In the genomic region with DNA sequence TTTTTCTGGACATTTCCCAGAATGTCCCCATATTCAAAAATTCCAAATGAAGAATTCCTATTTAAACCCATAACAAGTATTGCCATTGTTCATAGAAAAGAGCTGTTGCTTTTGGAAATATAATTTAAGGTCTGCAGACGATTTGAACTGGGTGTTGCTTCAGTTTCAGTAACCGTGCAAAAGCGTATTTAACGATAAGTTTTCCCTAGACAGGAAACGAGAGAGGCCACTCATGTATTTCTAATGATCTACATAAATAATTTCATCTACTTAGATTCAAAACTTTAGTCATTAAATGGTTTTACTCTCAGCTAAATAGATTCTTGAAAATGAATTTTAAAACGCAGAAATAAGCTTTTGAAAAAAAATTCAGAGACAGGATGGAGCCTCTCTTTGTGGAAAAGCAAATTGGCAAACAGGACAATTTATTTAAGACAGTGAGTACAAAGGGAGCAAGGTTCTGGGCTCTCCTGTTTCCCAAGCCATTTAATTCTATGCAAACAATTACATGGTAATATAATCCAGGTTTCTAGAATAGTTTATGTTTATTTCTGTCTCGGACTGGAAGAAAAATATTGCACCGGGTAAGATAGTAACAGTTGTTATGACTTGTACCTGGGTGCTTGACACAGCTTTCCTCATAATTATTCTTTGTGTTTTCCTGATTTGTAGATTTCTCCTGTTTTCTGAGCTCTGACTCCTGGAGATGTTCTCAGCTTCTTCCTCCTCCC, we compare ENCODE assay signal across 13 cellular contexts.
DNase-seq lines count a peak whose midpoint lies in the region; ATAC-seq and TF ChIP-seq lines count a peak whose summit lies in the region.
"Had no signal": no experiment of that assay in that cellular context is flagged by ENCODE, and none has a peak within 500 bp of the region (broad histone marks: within the 10 kb centered on the region; RNA-seq: fewer than 3 reads in every experiment).

No MANE protein-coding gene starts in this region.

- H3K4me1 Mint-ChIP-seq in nephron = peaks cover 38% of the 10 kb centered on the region
- no peaks in the 10 kb centered on the region for H3K4me1 Mint-ChIP-seq in CD8-positive, alpha-beta T cell (ENCODE audit: low read depth)
- no peaks in the 10 kb centered on the region for H3K4me1 Mint-ChIP-seq in activated T-cell treated with anti-CD3 and anti-CD28 coated beads, Interleukin-2, amount 50 U/mL, for 24 hours (ENCODE audit: low read depth)
- H3K4me1 Mint-ChIP-seq: activated CD4-positive, alpha-beta T cell treated with anti-CD3 and anti-CD28 coated beads, Interleukin-2, amount 10 ng/mL, durations not matched to agents 24 days and 14 days; activated T-helper 17 cell treated with anti-CD3 and anti-CD28 coated beads, Interleukin-2, amount 50 U/mL, for 72 hours; CD4-positive, alpha-beta memory T cell; IgD-negative memory B cell had no signal

- H3K36me3 ChIP-seq in body of pancreas (replicated peaks in 1 of 2; ENCODE audit: insufficient read depth in 1 of 2, low read depth in 2 of 2) (no peaks in the 10 kb centered on the region), MG63 (no peaks in the 10 kb centered on the region)
- H3K36me3 ChIP-seq in CD8-positive, alpha-beta T cell (ENCODE audit: insufficient read depth, low read length) = no peaks in the 10 kb centered on the region

- peak overlapping the region in 2 of 4 donors; percentile 45 to 79 for H3K27ac ChIP-seq in body of pancreas
- no peak overlapping the region for H3K27ac ChIP-seq in CD8-positive, alpha-beta T cell (ENCODE audit: low read depth, low read length)

- H3K36me3 Mint-ChIP-seq in nephron (ENCODE audit: low read depth) = peaks cover 4% of the 10 kb centered on the region
- no peaks in the 10 kb centered on the region for H3K36me3 Mint-ChIP-seq in CD8-positive, alpha-beta T cell
- no peaks in the 10 kb centered on the region for H3K36me3 Mint-ChIP-seq in activated T-cell treated with anti-CD3 and anti-CD28 coated beads, Interleukin-2, amount 50 U/mL, for 24 hours (ENCODE audit: low read depth)
- H3K36me3 Mint-ChIP-seq: CD4-positive, alpha-beta memory T cell; IgD-negative memory B cell; natural killer cell treated with Interleukin-12 subunit alpha and Interleukin-12 subunit beta and Interleukin-15 and Interleukin-18, amount 100 ng/mL, for 72 hours had no signal

- no peak for TF ChIP-seq POLR2A in body of pancreas (IDR thresholded peaks at IDR 0.05)

- TF ChIP-seq CTCF in body of pancreas (IDR thresholded peaks at IDR 0.05) (no peak), nephron (IDR thresholded peaks at IDR 0.05; ENCODE audit: unreplicated experiment in 3 of 3) (no peak)
- TF ChIP-seq CTCF in CD8-positive, alpha-beta T cell (IDR thresholded peaks at IDR 0.05) = no peak

- POLR2A ChIA-PET in CD8-positive, alpha-beta T cell (lab: Charles Lee) = no interaction called here

- peak; percentile 91 for DNase-seq in DMS53 treated with DMSO at 0.1 percent for 48 hours (lab: John Stamatoyannopoulos, UW; ENCODE audit: unreplicated experiment)
- DNase-seq in NCI-H2029 treated with DMSO at 0.1 percent for 48 hours (lab: John Stamatoyannopoulos, UW) = peak; percentile 70
- no peak for DNase-seq in body of pancreas
- DNase-seq in CD8-positive, alpha-beta T cell = no peak
- DNase-seq in activated T-cell treated with anti-CD3 and anti-CD28 coated beads, Interleukin-2, amount 50 U/mL, for 24 hours = no peak
- no peak for DNase-seq in MG63
- DNase-seq: activated CD4-positive, alpha-beta T cell treated with anti-CD3 and anti-CD28 coated beads, Interleukin-2, amount 10 ng/mL, durations not matched to agents 24 days and 14 days; CD4-positive, alpha-beta memory T cell had no signal

- CTCF ChIA-PET in CD8-positive, alpha-beta T cell (lab: Charles Lee) = no interaction called here

- H3K9me3 ChIP-seq in body of pancreas (no peaks in the 10 kb centered on the region), MG63 (no peaks in the 10 kb centered on the region; the same call in 1 of the 2 replicates)
- H3K9me3 ChIP-seq in CD8-positive, alpha-beta T cell (ENCODE audit: low read length) = no peaks in the 10 kb centered on the region

- ATAC-seq in body of pancreas (peak; percentile 7), HG02973 (IDR thresholded peaks at IDR 0.05; ENCODE audit: unreplicated experiment) (no peak)
- ATAC-seq in CD8-positive, alpha-beta T cell = no peak
- ATAC-seq: activated T-helper 17 cell treated with anti-CD3 and anti-CD28 coated beads, Interleukin-2, amount 50 U/mL, for 72 hours; natural killer cell treated with Interleukin-12 subunit alpha and Interleukin-12 subunit beta and Interleukin-15 and Interleukin-18, amount 100 ng/mL, for 72 hours had no signal

- intact Hi-C loops in body of pancreas (cut with DNase I) = no loop called here
- intact Hi-C loops in CD8-positive, alpha-beta T cell (cut with DNase I, micrococcal nuclease) = no loop called here

- 20 to 21% methylated on average over 8 of the region's 8 CpGs for WGBS in body of pancreas, 2 donors

- H3K27me3 Mint-ChIP-seq in nephron (ENCODE audit: low read depth) = peaks cover 4% of the 10 kb centered on the region
- peaks cover 4% of the 10 kb centered on the region for H3K27me3 Mint-ChIP-seq in CD8-positive, alpha-beta T cell (ENCODE audit: low read depth)
- peaks cover 2% of the 10 kb centered on the region for H3K27me3 Mint-ChIP-seq in activated T-cell treated with anti-CD3 and anti-CD28 coated beads, Interleukin-2, amount 50 U/mL, for 24 hours
- H3K27me3 Mint-ChIP-seq: activated T-helper 17 cell treated with anti-CD3 and anti-CD28 coated beads, Interleukin-2, amount 50 U/mL, for 72 hours had no signal

- H3K4me3 ChIP-seq in body of pancreas (no peak overlapping the region), MG63 (no peak overlapping the region)
- H3K4me3 ChIP-seq in CD8-positive, alpha-beta T cell (ENCODE audit: low read depth, low read length) = no peak overlapping the region

- peak overlapping the region in 2 of 3 experiments; percentile 5 to 62 for H3K4me3 Mint-ChIP-seq in nephron
- no peak overlapping the region for H3K4me3 Mint-ChIP-seq in CD8-positive, alpha-beta T cell
- H3K4me3 Mint-ChIP-seq in activated T-cell treated with anti-CD3 and anti-CD28 coated beads, Interleukin-2, amount 50 U/mL, for 24 hours = no peak overlapping the region
- H3K4me3 Mint-ChIP-seq: activated CD4-positive, alpha-beta T cell treated with anti-CD3 and anti-CD28 coated beads, Interleukin-2, amount 10 ng/mL, durations not matched to agents 24 days and 14 days; activated T-helper 17 cell treated with anti-CD3 and anti-CD28 coated beads, Interleukin-2, amount 50 U/mL, for 72 hours; CD4-positive, alpha-beta memory T cell; IgD-negative memory B cell; natural killer cell treated with Interleukin-12 subunit alpha and Interleukin-12 subunit beta and Interleukin-15 and Interleukin-18, amount 100 ng/mL, for 72 hours had no signal

- H3K27ac Mint-ChIP-seq in nephron = peak overlapping the region in 2 of 3 experiments; percentile 29 to 76
- no peak overlapping the region for H3K27ac Mint-ChIP-seq in CD8-positive, alpha-beta T cell
- no peak overlapping the region for H3K27ac Mint-ChIP-seq in activated T-cell treated with anti-CD3 and anti-CD28 coated beads, Interleukin-2, amount 50 U/mL, for 24 hours
- H3K27ac Mint-ChIP-seq: activated CD4-positive, alpha-beta T cell treated with anti-CD3 and anti-CD28 coated beads, Interleukin-2, amount 10 ng/mL, durations not matched to agents 24 days and 14 days; activated T-helper 17 cell treated with anti-CD3 and anti-CD28 coated beads, Interleukin-2, amount 50 U/mL, for 72 hours; CD4-positive, alpha-beta memory T cell; IgD-negative memory B cell; natural killer cell treated with Interleukin-12 subunit alpha and Interleukin-12 subunit beta and Interleukin-15 and Interleukin-18, amount 100 ng/mL, for 72 hours had no signal

- peaks cover 16% of the 10 kb centered on the region for H3K9me3 Mint-ChIP-seq in nephron
- peaks cover 7% of the 10 kb centered on the region for H3K9me3 Mint-ChIP-seq in CD8-positive, alpha-beta T cell
- peaks cover 1% of the 10 kb centered on the region for H3K9me3 Mint-ChIP-seq in activated T-cell treated with anti-CD3 and anti-CD28 coated beads, Interleukin-2, amount 50 U/mL, for 24 hours
- H3K9me3 Mint-ChIP-seq: activated CD4-positive, alpha-beta T cell treated with anti-CD3 and anti-CD28 coated beads, Interleukin-2, amount 10 ng/mL, durations not matched to agents 24 days and 14 days; natural killer cell treated with Interleukin-12 subunit alpha and Interleukin-12 subunit beta and Interleukin-15 and Interleukin-18, amount 100 ng/mL, for 72 hours had no signal

- H3K27me3 ChIP-seq in body of pancreas = peaks cover 0 to 9% of the 10 kb centered on the region in 2 donors
- no peaks in the 10 kb centered on the region for H3K27me3 ChIP-seq in CD8-positive, alpha-beta T cell (ENCODE audit: insufficient read depth, low read length)
- H3K27me3 ChIP-seq in MG63 = no peaks in the 10 kb centered on the region

- H3K4me1 ChIP-seq in body of pancreas = peaks cover 25% of the 10 kb centered on the region
- H3K4me1 ChIP-seq in CD8-positive, alpha-beta T cell (ENCODE audit: insufficient read depth, low read length) = no peaks in the 10 kb centered on the region

Comparison
In these comparisons a context has a peak if more than half of its experiments do, and no peak if none do; other contexts are left out.
1. DNase-seq: peak in DMS53 treated with DMSO at 0.1 percent for 48 hours (single experiment) and NCI-H2029 treated with DMSO at 0.1 percent for 48 hours (single experiment); none in body of pancreas (0 of 4), CD8-positive, alpha-beta T cell (0 of 7), activated T-cell treated with anti-CD3 and anti-CD28 coated beads, Interleukin-2, amount 50 U/mL, for 24 hours (single experiment) and MG63 (single experiment).
2. H3K27ac Mint-ChIP-seq: peak in nephron (2 of 3); none in CD8-positive, alpha-beta T cell (single experiment) and activated T-cell treated with anti-CD3 and anti-CD28 coated beads, Interleukin-2, amount 50 U/mL, for 24 hours (single experiment).
3. H3K4me3 Mint-ChIP-seq: peak in nephron (2 of 3); none in CD8-positive, alpha-beta T cell (single experiment) and activated T-cell treated with anti-CD3 and anti-CD28 coated beads, Interleukin-2, amount 50 U/mL, for 24 hours (single experiment).